In the genomic region with DNA sequence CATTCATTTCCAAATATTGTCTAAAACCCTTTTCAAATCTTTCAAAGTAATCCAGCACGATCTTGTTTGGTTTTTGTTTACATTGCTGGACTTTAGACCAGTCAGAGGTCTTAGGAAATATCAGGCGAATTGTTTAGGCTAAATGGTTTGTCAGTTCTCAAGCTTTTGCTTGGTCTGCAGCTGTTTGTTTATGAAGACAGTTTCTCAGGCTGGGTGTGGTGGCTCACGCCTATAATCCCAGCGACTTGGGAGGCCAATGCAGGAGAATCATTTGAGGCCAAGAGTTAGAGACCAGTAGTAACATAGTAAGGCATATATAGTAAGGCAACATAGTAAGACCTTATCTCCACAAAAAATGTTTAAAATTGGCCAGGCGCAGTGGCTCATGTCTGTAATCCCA, we compare ENCODE assay signal across 24 cellular contexts.
"Had no signal": no experiment of that assay in that cellular context is flagged by ENCODE, and none has a peak within 500 bp of the region (broad histone marks: within the 10 kb centered on the region; RNA-seq: fewer than 3 reads in every experiment).

No MANE protein-coding gene starts in this region.

- H3K4me1 ChIP-seq: colonic mucosa, parathyroid adenoma had no signal

- H3K27me3 ChIP-seq: breast epithelium, colonic mucosa, foreskin keratinocyte, vagina had no signal

- H3K4me1 Mint-ChIP-seq: activated CD4-positive, alpha-beta T cell treated with anti-CD3 and anti-CD28 coated beads for 36 hours; activated naive CD8-positive, alpha-beta T cell treated with anti-CD3 and anti-CD28 coated beads for 36 hours; central memory CD8-positive, alpha-beta T cell had no signal

- H3K36me3 ChIP-seq: breast epithelium, colonic mucosa, left ventricle myocardium inferior, thoracic aorta, vagina had no signal

- H3K9me3 ChIP-seq: breast epithelium, colonic mucosa, left ventricle myocardium inferior, thoracic aorta, vagina had no signal

- H3K4me3 Mint-ChIP-seq: activated CD4-positive, alpha-beta T cell treated with anti-CD3 and anti-CD28 coated beads for 36 hours; activated naive CD8-positive, alpha-beta T cell treated with anti-CD3 and anti-CD28 coated beads for 36 hours; activated T-cell treated with anti-CD3 and anti-CD28 coated beads, Interleukin-2, amount 50 U/mL, for 4 hours; central memory CD8-positive, alpha-beta T cell; natural killer cell treated with Interleukin-12 subunit alpha and Interleukin-12 subunit beta and Interleukin-15 and Interleukin-18, amount 100 ng/mL, for 72 hours; type B pancreatic cell; WTC11 had no signal

- H3K9me3 Mint-ChIP-seq: activated naive CD8-positive, alpha-beta T cell treated with anti-CD3 and anti-CD28 coated beads for 36 hours; activated T-cell treated with anti-CD3 and anti-CD28 coated beads, Interleukin-2, amount 50 U/mL, for 4 hours; central memory CD8-positive, alpha-beta T cell; natural killer cell treated with Interleukin-12 subunit alpha and Interleukin-12 subunit beta and Interleukin-15 and Interleukin-18, amount 100 ng/mL, for 72 hours had no signal

- H3K4me3 ChIP-seq: breast epithelium, colonic mucosa, dorsolateral prefrontal cortex, left ventricle myocardium inferior, thoracic aorta, vagina had no signal

- H3K36me3 Mint-ChIP-seq: activated naive CD8-positive, alpha-beta T cell treated with anti-CD3 and anti-CD28 coated beads for 36 hours; natural killer cell treated with Interleukin-12 subunit alpha and Interleukin-12 subunit beta and Interleukin-15 and Interleukin-18, amount 100 ng/mL, for 72 hours had no signal

- DNase-seq: activated CD4-positive, alpha-beta T cell treated with anti-CD3 and anti-CD28 coated beads for 36 hours; activated CD4-positive, alpha-beta T cell treated with anti-CD3 and anti-CD28 coated beads, Interleukin-2, amount 50 U/mL, for 4 hours; activated CD8-positive, alpha-beta memory T cell treated with anti-CD3 and anti-CD28 coated beads for 24 hours; activated CD8-positive, alpha-beta memory T cell treated with anti-CD3 and anti-CD28 coated beads, Interleukin-2, amount 50 U/mL, for 4 hours; activated naive CD4-positive, alpha-beta T cell treated with Interleukin-2 at 50 U/mL for 16 hours; activated naive CD8-positive, alpha-beta T cell treated with anti-CD3 and anti-CD28 coated beads for 36 hours; activated T-cell treated with anti-CD3 and anti-CD28 coated beads, Interleukin-2, amount 50 U/mL, for 4 hours; amniotic stem cell; colonic mucosa; dorsolateral prefrontal cortex; foreskin keratinocyte; left ventricle myocardium inferior; right cardiac atrium; stimulated activated CD4-positive, alpha-beta T cell treated with anti-CD3 and anti-CD28 coated beads, Interleukin-4, amount 100 ng/mL, for 24 hours; stimulated activated naive CD4-positive, alpha-beta T cell treated with Interleukin-2 at 50 U/mL for 16 hours; T-helper 9 cell had no signal

- H3K27ac ChIP-seq: breast epithelium, colonic mucosa, dorsolateral prefrontal cortex, foreskin keratinocyte, left ventricle myocardium inferior, parathyroid adenoma, thoracic aorta, vagina had no signal

- H3K27ac Mint-ChIP-seq: activated CD4-positive, alpha-beta T cell treated with anti-CD3 and anti-CD28 coated beads for 36 hours; activated naive CD8-positive, alpha-beta T cell treated with anti-CD3 and anti-CD28 coated beads for 36 hours; natural killer cell treated with Interleukin-12 subunit alpha and Interleukin-12 subunit beta and Interleukin-15 and Interleukin-18, amount 100 ng/mL, for 72 hours; type B pancreatic cell; WTC11 had no signal

- ATAC-seq: activated CD4-positive, alpha-beta T cell treated with anti-CD3 and anti-CD28 coated beads for 36 hours; activated T-cell treated with anti-CD3 and anti-CD28 coated beads, Interleukin-2, amount 50 U/mL, for 4 hours; foreskin keratinocyte; natural killer cell treated with Interleukin-12 subunit alpha and Interleukin-12 subunit beta and Interleukin-15 and Interleukin-18, amount 100 ng/mL, for 72 hours; right cardiac atrium; WTC11 had no signal

- H3K27me3 Mint-ChIP-seq: activated CD4-positive, alpha-beta T cell treated with anti-CD3 and anti-CD28 coated beads for 36 hours; activated naive CD8-positive, alpha-beta T cell treated with anti-CD3 and anti-CD28 coated beads for 36 hours; type B pancreatic cell had no signal
